In the genomic region with DNA sequence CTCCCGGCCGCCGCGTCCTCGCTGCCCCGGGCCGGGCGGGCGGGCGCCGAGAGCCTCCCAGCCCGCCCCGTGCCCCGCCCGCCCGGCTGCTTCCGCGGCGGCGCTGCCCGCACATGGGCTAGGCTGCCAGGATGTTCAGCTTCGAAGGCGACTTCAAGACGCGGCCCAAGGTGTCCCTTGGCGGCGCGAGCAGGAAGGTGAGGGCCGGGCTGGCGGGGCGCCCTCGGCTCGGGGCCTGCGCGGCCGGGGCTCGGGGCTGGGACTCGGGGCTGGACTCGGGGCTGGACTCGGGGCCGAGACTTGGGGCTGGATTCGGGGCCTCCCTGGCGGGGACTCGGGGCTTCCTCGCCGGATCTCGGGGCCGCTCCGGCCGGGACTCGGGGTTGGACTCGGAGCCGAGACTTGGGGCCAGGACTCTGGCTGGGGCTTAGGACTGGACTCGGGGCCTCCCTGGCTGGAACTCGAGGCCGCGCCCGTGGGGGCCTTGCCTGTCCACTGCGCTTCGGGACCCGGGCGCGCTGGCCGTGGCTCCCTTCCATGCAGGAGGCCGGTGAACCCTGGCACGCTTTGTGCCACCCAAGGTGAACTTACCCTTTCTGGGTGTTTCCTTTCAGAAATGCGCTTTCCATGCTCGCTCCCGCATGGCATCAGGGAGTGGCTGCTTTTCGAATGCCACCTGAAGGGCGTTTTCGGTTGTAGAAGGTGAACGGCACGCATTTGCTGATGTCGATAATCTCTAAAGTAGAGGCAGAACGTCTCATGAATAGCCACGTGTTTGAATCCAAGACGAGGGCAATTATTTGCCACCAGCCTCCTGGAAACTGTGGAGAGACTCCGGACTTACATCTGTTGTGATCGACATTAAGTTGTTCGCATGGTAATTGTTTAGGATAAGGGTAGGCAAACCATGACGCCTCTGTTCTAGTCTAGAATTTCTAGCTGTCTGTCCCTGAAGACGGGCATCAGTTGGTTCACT, we compare ENCODE assay signal across 8 cellular contexts. TPM values are rescaled to one million over a fixed set of nuclear protein-coding genes. Genes with fewer than 3 reads are reported as not detected.
DNase-seq lines count a peak whose midpoint lies in the region; ATAC-seq, FAIRE-seq and TF ChIP-seq lines count a peak whose summit lies in the region.

No MANE protein-coding gene starts in this region.

- peaks cover 0 to 8% (median 0%) of the 10 kb centered on the region in 4 donors for H3K36me3 ChIP-seq in right lobe of liver

- H3K4me1 ChIP-seq in A549 = peaks cover 24% of the 10 kb centered on the region
- peaks cover 0 to 24% (median 6%) of the 10 kb centered on the region in 4 donors for H3K4me1 ChIP-seq in right lobe of liver

- no peaks in the 10 kb centered on the region for H3K9me3 ChIP-seq in A549
- H3K9me3 ChIP-seq in right lobe of liver = no peaks in the 10 kb centered on the region

- no peak for TF ChIP-seq RAD21 in A549 (conservative IDR thresholded peaks at IDR 0.05 in 1 of 2, IDR thresholded peaks at IDR 0.05 in 1 of 2)

- H3K27me3 ChIP-seq in right lobe of liver = no peaks in the 10 kb centered on the region

- TF ChIP-seq POLR2A in A549 (IDR thresholded peaks at IDR 0.05; ENCODE audit: low read length) = no peak
- TF ChIP-seq POLR2A in right lobe of liver (IDR thresholded peaks at IDR 0.05) = no peak

- FAIRE-seq in A549 (lab: Jason Lieb, UNC) = no peak

- TF ChIP-seq CTCF in A549 (IDR thresholded peaks at IDR 0.05) (0 out of 3 replicates have a peak, but pooled peaks have one; percentile 9), right lobe of liver (IDR thresholded peaks at IDR 0.05) (no peak)

- no peak for TF ChIP-seq EP300 in A549 (IDR thresholded peaks at IDR 0.05)

- WGBS in A549 (ENCODE audit: missing lambda C conversion rate) = 4% methylated on average over 34 of the region's 83 CpGs
- WGBS in right lobe of liver (ENCODE audit: insufficient coverage, low coverage, low lambda C conversion rate, missing lambda C conversion rate) = 4% methylated on average over 25 of the region's 83 CpGs

- CTCF ChIA-PET in A549 (lab: Yijun Ruan, JAX) = interaction anchor here (0.6 to 0.9 kb wide), 3 partner anchors 17 to 621 kb away, joined by 3 to 4 read pairs (median 3); no protein-coding TSS in a partner anchor

- peak overlapping the region; percentile 98 for H3K4me3 ChIP-seq in A549
- H3K4me3 ChIP-seq in right lobe of liver = peak overlapping the region; percentile 64 to 92 (median 78)

- ATAC-seq in A549 (peak; percentile 78 to 80), GM19023 (IDR thresholded peaks at IDR 0.05; ENCODE audit: unreplicated experiment) (peak; percentile 60), HG03280 (IDR thresholded peaks at IDR 0.05; ENCODE audit: unreplicated experiment) (peak; percentile 46), right lobe of liver (peak; percentile 55 to 76 (median 67))

- H3K4me2 ChIP-seq in A549 = peak overlapping the region; percentile 87

- H3K27ac ChIP-seq in A549 (peak overlapping the region; percentile 97 to 99), right lobe of liver (peak overlapping the region; percentile 72 to 94 (median 75))

- peak; percentile 33 to 42 for DNase-seq in A549 (ENCODE audit: low read depth in 1 of 2, low spot score in 1 of 2)
- peak; percentile 57 for DNase-seq in T-helper 9 cell
- DNase-seq in central memory CD4-positive, alpha-beta T cell = peak; percentile 30
- peak; percentile 62 to 75 (median 69) for DNase-seq in right lobe of liver
- peak; percentile 34 for DNase-seq in stimulated activated CD8-positive, alpha-beta memory T cell treated with anti-CD3 and anti-CD28 coated beads, Interleukin-12 subunit alpha, Interleukin-12 subunit beta, amount 100 ng/mL, for 1 hour (ENCODE audit: low read depth)
- no peak for DNase-seq in NCI-H2029 (lab: John Stamatoyannopoulos, UW)

- intact Hi-C loops in right lobe of liver (cut with DNase I) = no loop called here

- POLR2A ChIA-PET in A549 (lab: Yijun Ruan, JAX) = interaction anchor here (0.5 kb wide), 1 partner anchor 199 kb away, joined by 3 read pairs; no protein-coding TSS in a partner anchor

TF ChIP-seq in A549, 52 proteins besides CTCF, POLR2A, EP300 and RAD21:
- TF ChIP-seq, protein P1, sequence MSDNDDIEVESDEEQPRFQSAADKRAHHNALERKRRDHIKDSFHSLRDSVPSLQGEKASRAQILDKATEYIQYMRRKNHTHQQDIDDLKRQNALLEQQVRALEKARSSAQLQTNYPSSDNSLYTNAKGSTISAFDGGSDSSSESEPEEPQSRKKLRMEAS (IDR thresholded peaks at IDR 0.05) = peak; percentile 58; the same call in 1 of the 2 replicates
- TF ChIP-seq JUN (IDR thresholded peaks at IDR 0.05) (0 out of 5 replicates have a peak, but pooled peaks have one; percentile 0 to 10), MYC (IDR thresholded peaks at IDR 0.05; ENCODE audit: borderline replicate concordance, low read length) (peak; percentile 15; the same call in 1 of the 2 replicates)
- TF ChIP-seq, protein P2, sequence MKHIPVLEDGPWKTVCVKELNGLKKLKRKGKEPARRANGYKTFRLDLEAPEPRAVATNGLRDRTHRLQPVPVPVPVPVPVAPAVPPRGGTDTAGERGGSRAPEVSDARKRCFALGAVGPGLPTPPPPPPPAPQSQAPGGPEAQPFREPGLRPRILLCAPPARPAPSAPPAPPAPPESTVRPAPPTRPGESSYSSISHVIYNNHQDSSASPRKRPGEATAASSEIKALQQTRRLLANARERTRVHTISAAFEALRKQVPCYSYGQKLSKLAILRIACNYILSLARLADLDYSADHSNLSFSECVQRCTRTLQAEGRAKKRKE (CRISPR knock-in tag; IDR thresholded peaks at IDR 0.05; ENCODE audit: low read depth) = no peak

RNA-seq across cellular contexts. Expression of a gene that starts 0.7 kb away (rescaled TPM):
- 64.5 and 73.2 TPM in 2 replicates for polyA plus RNA-seq in A549 (2011; rRNA removed)
- polyA plus RNA-seq in A549 (2012; cell fraction: cytosol; rRNA removed) = 29.9 and 36.3 TPM in 2 replicates
- polyA plus RNA-seq in A549 (2012; cell fraction: nucleus; rRNA removed) = 26.2 and 43.6 TPM in 2 replicates
- 52.1 to 52.8 TPM (median 52.2 TPM) in 3 replicates for polyA plus RNA-seq in A549 (2017; fragmentation: RNase III; extraction: RNeasy Plus Mini Kit Qiagen cat#74134 plus additional on column Dnase treatment)
- 70.8 and 73.4 TPM in 2 replicates for polyA minus RNA-seq in A549 (2011; rRNA and poly(A)+ RNA removed)
- total RNA-seq in right lobe of liver = 10 to 100 TPM; 28.3 to 48.1 (median 31.9) TPM
